15 cellular contexts compared by ENCODE assay signal in genomic region chr1:225835752-225836151, GRCh38. TPM values are rescaled to one million over a fixed set of nuclear protein-coding genes. Genes with fewer than 3 reads are reported as not detected.
DNase-seq lines count a peak whose midpoint lies in the region; ATAC-seq and TF ChIP-seq lines count a peak whose summit lies in the region.
"Had no signal": no experiment of that assay in that cellular context is flagged by ENCODE, and none has a peak within 500 bp of the region (broad histone marks: within the 10 kb centered on the region; RNA-seq: fewer than 3 reads in every experiment).

No MANE protein-coding gene starts in this region.

- TF ChIP-seq CTCF in astrocyte of the cerebellum (IDR thresholded peaks at IDR 0.05; ENCODE audit: low read depth, low read length, missing control alignments) (no peak), heart left ventricle (IDR thresholded peaks at IDR 0.05) (no peak), stomach (IDR thresholded peaks at IDR 0.05) (no peak), GM10248 (IDR thresholded peaks at IDR 0.05; ENCODE audit: control extremely low read depth, extremely low read depth, low read depth, missing control alignments) (no peak)

- no peak overlapping the region for H3K4me3 Mint-ChIP-seq in effector memory CD8-positive, alpha-beta T cell

- POLR2A ChIA-PET in GM10248 (lab: Yijun Ruan, JAX), result interaction anchor here (0.7 kb wide), 1 partner anchor 58 kb away, joined by 4 read pairs; no protein-coding TSS in a partner anchor

- DNase-seq in NCI-H1105 treated with DMSO at 0.1 percent for 48 hours (lab: John Stamatoyannopoulos, UW) (peak; percentile 12), NCI-H1105 (lab: John Stamatoyannopoulos, UW) (no peak), astrocyte of the cerebellum (ENCODE audit: low read depth) (peak; percentile 42), heart left ventricle (peak in 4 of 5 donors; percentile 67 to 82 (median 75)), stomach (peak; percentile 72), GM10248 (ENCODE audit: extremely low spot score) (no peak), activated T-cell treated with anti-CD3 and anti-CD28 coated beads for 4 hours (no peak)
- DNase-seq in effector memory CD8-positive, alpha-beta T cell, result no peak
- DNase-seq: Calu3, KBM-7, NCI-H187, upper lobe of left lung had no signal

- peak in 1 of 4 donors; percentile 46 for ATAC-seq in heart left ventricle
- no peak for ATAC-seq in effector memory CD8-positive, alpha-beta T cell (replicated peaks)

- no peaks in the 10 kb centered on the region for H3K36me3 Mint-ChIP-seq in effector memory CD8-positive, alpha-beta T cell (ENCODE audit: insufficient read depth)

- H3K9me3 Mint-ChIP-seq in effector memory CD8-positive, alpha-beta T cell, result no peaks in the 10 kb centered on the region

- no peaks in the 10 kb centered on the region for H3K27me3 Mint-ChIP-seq in effector memory CD8-positive, alpha-beta T cell

- no peak overlapping the region for H3K27ac Mint-ChIP-seq in effector memory CD8-positive, alpha-beta T cell

- TF ChIP-seq POLR2A in heart left ventricle (IDR thresholded peaks at IDR 0.05), result no peak
- no peak for TF ChIP-seq POLR2A in stomach (IDR thresholded peaks at IDR 0.05)

- WGBS in heart left ventricle, 4 donors, result 28 to 30% (median 29%) methylated on average over 4 of the region's 4 CpGs
- WGBS in stomach, 5 donors, result 28 to 42% (median 37%) methylated on average over 4 of the region's 4 CpGs

- in situ Hi-C loops in astrocyte of the cerebellum (cut with HindIII; ENCODE audit: low sequenced_read_pairs), result no loop called here

- H3K27me3 ChIP-seq in heart left ventricle, result no peaks in the 10 kb centered on the region
- no peaks in the 10 kb centered on the region for H3K27me3 ChIP-seq in stomach
- H3K27me3 ChIP-seq: upper lobe of left lung had no signal

- H3K36me3 ChIP-seq in heart left ventricle, result peaks cover 0 to 77% (median 52%) of the 10 kb centered on the region in 9 donors
- H3K36me3 ChIP-seq in stomach, result peaks cover 34 to 71% (median 64%) of the 10 kb centered on the region in 4 donors

- H3K4me3 ChIP-seq in astrocyte of the cerebellum (ENCODE audit: low read depth, low read length), result no peak overlapping the region
- no peak overlapping the region for H3K4me3 ChIP-seq in heart left ventricle
- no peak overlapping the region for H3K4me3 ChIP-seq in stomach
- H3K4me3 ChIP-seq: skin epidermis, upper lobe of left lung had no signal

- intact Hi-C loops in heart left ventricle (cut with DNase I), result loop anchor here in 1 of 10 donors (2.0 kb wide), 1 partner anchor 25 kb away; the partner anchor contains the start of gene EPHX1
- intact Hi-C loops in stomach (cut with DNase I; ENCODE audit: low total_unique reads), result no loop called here

- H3K27ac ChIP-seq in heart left ventricle (peak overlapping the region in 9 of 12 donors; percentile 0 to 60 (median 29)), stomach (peak overlapping the region in 3 of 5 donors; percentile 1 to 40 (median 26))

- H3K4me1 Mint-ChIP-seq in effector memory CD8-positive, alpha-beta T cell (ENCODE audit: low read depth in 2 of 2), result peaks cover 2 to 3% of the 10 kb centered on the region in 2 donors

- H3K9me3 ChIP-seq in heart left ventricle (no peaks in the 10 kb centered on the region), stomach (no peaks in the 10 kb centered on the region)
- H3K9me3 ChIP-seq: upper lobe of left lung had no signal

- H3K4me1 ChIP-seq in heart left ventricle, result peaks cover 6 to 25% (median 19%) of the 10 kb centered on the region in 12 donors
- H3K4me1 ChIP-seq in stomach, result peaks cover 4 to 28% (median 5%) of the 10 kb centered on the region in 4 donors

- CTCF ChIA-PET in GM10248 (lab: Yijun Ruan, JAX), result interaction anchor here (1.9 kb wide), 1 partner anchor 16 kb away, joined by 5 read pairs; no protein-coding TSS in a partner anchor

- TF ChIP-seq EP300 in stomach (IDR thresholded peaks at IDR 0.05), result no peak

RNA-seq across cellular contexts. Expression of gene EPHX1, which starts 25.8 kb away (rescaled TPM):
- 10 to 100 TPM; 29.0 to 96.8 (median 47.0) TPM for total RNA-seq in heart left ventricle
- 10 to 100 TPM; 22.2 to 36.1 TPM for polyA plus RNA-seq in heart left ventricle
- 10 to 100 TPM; 13.0 to 94.6 (median 42.6) TPM for total RNA-seq in stomach
- polyA plus RNA-seq in stomach, result 10 to 100 TPM; 19.9 to 69.6 (median 26.1) TPM

RNA-seq across cellular contexts. Expression of gene TMEM63A, which starts 46.4 kb away (rescaled TPM):
- total RNA-seq in heart left ventricle (10 to 100 TPM; 14.4 to 42.7 (median 25.3) TPM), stomach (100 to 1,000 TPM in 3 of 5 donors, 10 to 100 TPM in 2; 82.6 to 208 (median 101) TPM)
- polyA plus RNA-seq in heart left ventricle (10 to 100 TPM; 13.7 to 37.3 TPM), stomach (10 to 100 TPM in 2 of 3 donors, 1 to 10 TPM in 1; 5.3 to 25.7 (median 22.8) TPM)

RNA-seq across cellular contexts. Expression of gene LEFTY1, which starts 53.2 kb away (rescaled TPM):
- total RNA-seq in heart left ventricle (under 1 TPM in 4 of 9 donors, not detected in 5; 0.19 to 0.77 (median 0.30) TPM), stomach (100 to 1,000 TPM in 1 of 5 donors, under 1 TPM in 1, not detected in 3; 0.55 to 499 TPM)
- polyA plus RNA-seq in heart left ventricle (under 1 TPM in 1 of 2 donors, not detected in 1; 0.65 TPM), stomach (under 1 TPM; 0.37 to 0.73 (median 0.61) TPM)
- total RNA-seq: A172, Calu3, epithelial cell of proximal tubule had no signal

RNA-seq across cellular contexts. Expression of gene SRP9, which starts 58.1 kb away (rescaled TPM):
- 100 to 1,000 TPM; 151 to 187 (median 171) TPM for total RNA-seq in heart left ventricle
- 100 to 1,000 TPM; 147 to 211 TPM for polyA plus RNA-seq in heart left ventricle
- total RNA-seq in stomach, result 100 to 1,000 TPM in 4 of 5 donors, 10 to 100 TPM in 1; 68.9 to 269 (median 130) TPM
- polyA plus RNA-seq in stomach, result 100 to 1,000 TPM; 169 to 289 (median 267) TPM

Comparison
In these comparisons a context has a peak if more than half of its experiments do, and no peak if none do; other contexts are left out.
1. DNase-seq: peak in NCI-H1105 treated with DMSO at 0.1 percent for 48 hours (single experiment), astrocyte of the cerebellum (single experiment), heart left ventricle (4 of 5) and stomach (single experiment); none in NCI-H1105 (single experiment), GM10248 (single experiment), effector memory CD8-positive, alpha-beta T cell (0 of 3) and activated T-cell treated with anti-CD3 and anti-CD28 coated beads for 4 hours (single experiment).